In genomic region chr9:127199001-127199791, GRCh38 we compare ENCODE assay signal across 8 cellular contexts.
DNase-seq lines count a peak whose midpoint lies in the region; ATAC-seq and TF ChIP-seq lines count a peak whose summit lies in the region.

No MANE protein-coding gene starts in this region.

- no peak overlapping the region for H3K27ac Mint-ChIP-seq in natural killer cell

- H3K9me3 ChIP-seq in OCI-LY3 (ENCODE audit: insufficient read depth, low read length) (no peaks in the 10 kb centered on the region), esophagus squamous epithelium (no peaks in the 10 kb centered on the region)

- intact Hi-C loops in esophagus squamous epithelium (cut with DNase I) = loop anchor here (5.0 kb wide), 1 partner anchor 77 kb away; the partner anchor contains the start of gene ANGPTL2
- intact Hi-C loops in natural killer cell (cut with micrococcal nuclease) = loop anchor here (1.0 kb wide), 2 partner anchors 234 to 259 kb away; no protein-coding TSS in a partner anchor

- H3K4me3 ChIP-seq in OCI-LY3 (ENCODE audit: low read length) (no peak overlapping the region), esophagus squamous epithelium (no peak overlapping the region)

- TF ChIP-seq POLR2A in esophagus squamous epithelium (IDR thresholded peaks at IDR 0.05) = no peak

- H3K4me3 Mint-ChIP-seq in natural killer cell = no peak overlapping the region

- H3K27me3 Mint-ChIP-seq in natural killer cell (ENCODE audit: low read depth in 2 of 2) = no peaks in the 10 kb centered on the region

- no peaks in the 10 kb centered on the region for H3K79me2 ChIP-seq in OCI-LY3 (ENCODE audit: low read length)

- no peak overlapping the region for H3K4me2 ChIP-seq in OCI-LY3 (ENCODE audit: low read length)

- H3K9me3 Mint-ChIP-seq in natural killer cell = no peaks in the 10 kb centered on the region

- DNase-seq in DMS153 (lab: John Stamatoyannopoulos, UW) = peak; percentile 1
- DNase-seq in activated T-cell treated with anti-CD3 and anti-CD28 coated beads for 24 hours (ENCODE audit: low read depth) = peak; percentile 71
- DNase-seq in esophagus squamous epithelium (lab: John Stamatoyannopoulos, UW) = no peak
- peak; percentile 79 for DNase-seq in natural killer cell
- DNase-seq in stimulated activated CD8-positive, alpha-beta memory T cell treated with anti-CD3 and anti-CD28 coated beads, Interleukin-7, amount 100 ng/mL, for 48 hours (ENCODE audit: extremely low read depth in 1 of 2, low read depth in 1 of 2) = peak; percentile 28 to 61

- ATAC-seq in HG03432 (IDR thresholded peaks at IDR 0.05; ENCODE audit: unreplicated experiment) (peak; percentile 43), natural killer cell (peak; percentile 76 to 96 (median 91)), HG03469 (IDR thresholded peaks at IDR 0.05; ENCODE audit: unreplicated experiment) (no peak)

- H3K4me1 ChIP-seq in OCI-LY3 (ENCODE audit: low read length) = no peaks in the 10 kb centered on the region
- peaks cover 7 to 55% (median 33%) of the 10 kb centered on the region in 3 donors for H3K4me1 ChIP-seq in esophagus squamous epithelium

- no peaks in the 10 kb centered on the region for H3K27me3 ChIP-seq in OCI-LY3 (ENCODE audit: low read depth, low read length)
- no peaks in the 10 kb centered on the region for H3K27me3 ChIP-seq in esophagus squamous epithelium

- H3K36me3 Mint-ChIP-seq in natural killer cell = no peaks in the 10 kb centered on the region

- TF ChIP-seq CTCF in OCI-LY3 (IDR thresholded peaks at IDR 0.05; ENCODE audit: low read depth, low read length) = peak; percentile 85
- peak; percentile 90 to 98 (median 96) for TF ChIP-seq CTCF in esophagus squamous epithelium (IDR thresholded peaks at IDR 0.05)
- peak; percentile 90 for TF ChIP-seq CTCF in natural killer cell (IDR thresholded peaks at IDR 0.05)

- no peaks in the 10 kb centered on the region for H4K20me1 ChIP-seq in OCI-LY3 (ENCODE audit: insufficient read depth, low read length)

- H3K36me3 ChIP-seq in OCI-LY3 (replicated peaks; ENCODE audit: low read depth, low read length) = no peaks in the 10 kb centered on the region
- H3K36me3 ChIP-seq in esophagus squamous epithelium = no peaks in the 10 kb centered on the region

- H3K27ac ChIP-seq in OCI-LY3 (ENCODE audit: low read length) = no peak overlapping the region
- peak overlapping the region; percentile 16 to 82 (median 74) for H3K27ac ChIP-seq in esophagus squamous epithelium

- no peak overlapping the region for H2AFZ ChIP-seq in OCI-LY3 (ENCODE audit: low read depth, low read length)

- H3K4me1 Mint-ChIP-seq in natural killer cell = peaks cover 0 to 9% of the 10 kb centered on the region in 2 donors

- H3K9ac ChIP-seq in OCI-LY3 (ENCODE audit: low read length) = no peak overlapping the region

- 0% methylated on average over 3 of the region's 15 CpGs for WGBS in esophagus squamous epithelium, 2 donors
